22 cellular contexts compared by ENCODE assay signal in genomic region chr4:145182212-145182611, GRCh38. TPM values are rescaled to one million over a fixed set of nuclear protein-coding genes. Genes with fewer than 3 reads are reported as not detected.
DNase-seq lines count a peak whose midpoint lies in the region; ATAC-seq and TF ChIP-seq lines count a peak whose summit lies in the region.
"Had no signal": no experiment of that assay in that cellular context is flagged by ENCODE, and none has a peak within 500 bp of the region (broad histone marks: within the 10 kb centered on the region; RNA-seq: fewer than 3 reads in every experiment).

No MANE protein-coding gene starts in this region.

- no peaks in the 10 kb centered on the region for H3K27me3 ChIP-seq in CD4-positive, alpha-beta T cell (ENCODE audit: control insufficient read depth, insufficient read depth, low read length)
- H3K27me3 ChIP-seq: hepatocyte, pancreas, tibial nerve had no signal

- peaks cover 16% of the 10 kb centered on the region for H3K36me3 Mint-ChIP-seq in CD4-positive, alpha-beta T cell (ENCODE audit: low read depth)
- H3K36me3 Mint-ChIP-seq in activated B cell treated with CpG ODN at 0.5 μM for 24 hours (ENCODE audit: low read depth): peaks cover 5% of the 10 kb centered on the region

- no peak for DNase-seq in CD4-positive, alpha-beta T cell
- DNase-seq in GM10266 (ENCODE audit: extremely low spot score): peak; percentile 17
- DNase-seq in activated B cell treated with CpG ODN at 0.5 μM for 24 hours: no peak
- DNase-seq in myocyte (ENCODE audit: low read depth): peak; percentile 66
- no peak for DNase-seq in iPS-NIHi11 (ENCODE audit: low spot score)
- no peak for DNase-seq in activated gamma-delta T cell treated with Interleukin-2 at 50 U/mL for 16 hours
- no peak for DNase-seq in superior temporal gyrus (ENCODE audit: extremely low spot score)
- DNase-seq: activated CD8-positive, alpha-beta memory T cell treated with anti-CD3 and anti-CD28 coated beads for 24 hours; AML-193; caudate nucleus; DMS153; effector memory CD8-positive, alpha-beta T cell; HFFc6; kidney glomerular epithelial cell; midbrain; NCI-H2029; NCI-H510A; pancreas had no signal

- H3K27ac ChIP-seq in CD4-positive, alpha-beta T cell (ENCODE audit: low read depth, low read length): no peak overlapping the region
- H3K27ac ChIP-seq: pancreas, skin epidermis, tibial nerve had no signal

- intact Hi-C loops in CD4-positive, alpha-beta T cell (cut with DNase I, micrococcal nuclease): loop anchor here (5.0 kb wide), 4 partner anchors 300 to 995 kb away; partner anchors contain the start of genes LSM6 (in 1 of the 2) and SMAD1 (in 1 of the 2)
- intact Hi-C loops in activated B cell treated with CpG ODN at 0.5 μM for 24 hours (cut with micrococcal nuclease): loop anchor here (5.0 kb wide), 2 partner anchors 300 to 550 kb away; partner anchors contain the start of gene SMAD1

- H3K27me3 Mint-ChIP-seq in CD4-positive, alpha-beta T cell: no peaks in the 10 kb centered on the region
- no peaks in the 10 kb centered on the region for H3K27me3 Mint-ChIP-seq in activated B cell treated with CpG ODN at 0.5 μM for 24 hours
- H3K27me3 Mint-ChIP-seq: effector memory CD8-positive, alpha-beta T cell had no signal

- H3K27ac Mint-ChIP-seq in CD4-positive, alpha-beta T cell: no peak overlapping the region
- H3K27ac Mint-ChIP-seq in activated B cell treated with CpG ODN at 0.5 μM for 24 hours: no peak overlapping the region
- H3K27ac Mint-ChIP-seq: HFFc6 had no signal

- peaks cover 30% of the 10 kb centered on the region for H3K4me1 Mint-ChIP-seq in CD4-positive, alpha-beta T cell (ENCODE audit: low read depth)
- peaks cover 36% of the 10 kb centered on the region for H3K4me1 Mint-ChIP-seq in activated B cell treated with CpG ODN at 0.5 μM for 24 hours

- TF ChIP-seq CTCF in CD4-positive, alpha-beta T cell (IDR thresholded peaks at IDR 0.05): no peak
- TF ChIP-seq CTCF in GM10266 (IDR thresholded peaks at IDR 0.05; ENCODE audit: control insufficient read depth, insufficient read depth, low read depth, missing control alignments) (no peak), activated B cell treated with CpG ODN at 0.5 μM for 24 hours (IDR thresholded peaks at IDR 0.05) (no peak)

- H3K9me3 ChIP-seq in CD4-positive, alpha-beta T cell (ENCODE audit: control insufficient read depth, low read length): no peaks in the 10 kb centered on the region
- H3K9me3 ChIP-seq: pancreas, tibial nerve had no signal

- POLR2A ChIA-PET in CD4-positive, alpha-beta T cell (lab: Charles Lee): no interaction called here
- POLR2A ChIA-PET in activated B cell treated with CpG ODN at 0.5 μM for 24 hours (lab: Charles Lee): interaction anchor here (0.7 to 1.4 kb wide), 2 partner anchors 434 to 437 kb away, joined by 3 to 5 read pairs; partner anchors contain the start of gene MMAA

- ATAC-seq in CD4-positive, alpha-beta T cell (ENCODE audit: poor library complexity): no peak
- ATAC-seq in activated B cell treated with CpG ODN at 0.5 μM for 24 hours (ENCODE audit: low read depth) (no peak), HG02852 (IDR thresholded peaks at IDR 0.05; ENCODE audit: unreplicated experiment) (no peak)
- ATAC-seq: effector memory CD8-positive, alpha-beta T cell; pancreas had no signal

- CTCF ChIA-PET in CD4-positive, alpha-beta T cell (lab: Charles Lee): interaction anchor here (1.8 kb wide), 1 partner anchor 9 kb away, joined by 7 read pairs; no protein-coding TSS in a partner anchor
- CTCF ChIA-PET in activated B cell treated with CpG ODN at 0.5 μM for 24 hours (lab: Charles Lee): interaction anchor here (1.0 kb wide), 1 partner anchor 437 kb away, joined by 3 read pairs; the partner anchor contains the start of gene MMAA

- peak overlapping the region; percentile 78 for H3K4me3 Mint-ChIP-seq in CD4-positive, alpha-beta T cell
- peak overlapping the region; percentile 32 for H3K4me3 Mint-ChIP-seq in activated B cell treated with CpG ODN at 0.5 μM for 24 hours
- H3K4me3 Mint-ChIP-seq: HFFc6 had no signal

- H3K9me3 Mint-ChIP-seq in CD4-positive, alpha-beta T cell: no peaks in the 10 kb centered on the region
- H3K9me3 Mint-ChIP-seq in activated B cell treated with CpG ODN at 0.5 μM for 24 hours: no peaks in the 10 kb centered on the region
- H3K9me3 Mint-ChIP-seq: effector memory CD8-positive, alpha-beta T cell; HFFc6 had no signal

RNA-seq across cellular contexts. Expression of gene OTUD4, which starts 1.8 kb away (rescaled TPM):
- total RNA-seq in CD4-positive, alpha-beta T cell: 10 to 100 TPM; 75.1 to 81.1 TPM
- total RNA-seq in activated B cell treated with CpG ODN at 0.5 μM for 24 hours (45.2 and 47.3 TPM in 2 replicates), myocyte (53.5 and 81.4 TPM in 2 replicates)
- polyA plus RNA-seq in myocyte (2012): 16.6 TPM

Comparison
In these comparisons a context has a peak if more than half of its experiments do, and no peak if none do; other contexts are left out.
1. DNase-seq: peak in GM10266 (single experiment) and myocyte (single experiment); none in CD4-positive, alpha-beta T cell (0 of 10), activated B cell treated with CpG ODN at 0.5 μM for 24 hours (single experiment), iPS-NIHi11 (single experiment), activated gamma-delta T cell treated with Interleukin-2 at 50 U/mL for 16 hours (single experiment) and superior temporal gyrus (single experiment).